ENCODE assay signal across 18 cellular contexts in genomic region chr3:31579828-31580227, GRCh38. TPM values are rescaled to one million over a fixed set of nuclear protein-coding genes. Genes with fewer than 3 reads are reported as not detected.
DNase-seq lines count a peak whose midpoint lies in the region; ATAC-seq and TF ChIP-seq lines count a peak whose summit lies in the region.
"Had no signal": no experiment of that assay in that cellular context is flagged by ENCODE, and none has a peak within 500 bp of the region (broad histone marks: within the 10 kb centered on the region; RNA-seq: fewer than 3 reads in every experiment).

No MANE protein-coding gene starts in this region.

- dilution Hi-C loops in mammary epithelial cell (cut with HindIII; ENCODE audit: low sequenced_read_pairs): no loop called here

- peaks cover 69% of the 10 kb centered on the region for H3K79me2 ChIP-seq in mammary epithelial cell (ENCODE audit: insufficient read depth, low read length)
- peaks cover 92% of the 10 kb centered on the region for H3K79me2 ChIP-seq in MM.1S (ENCODE audit: low read length)

- peak overlapping the region; percentile 66 to 79 (median 77) for H3K9ac ChIP-seq in skeletal muscle tissue (ENCODE audit: low read depth in 1 of 3, low read length in 3 of 3)
- no peak overlapping the region for H3K9ac ChIP-seq in mammary epithelial cell (ENCODE audit: insufficient read depth, low read length)
- H3K9ac ChIP-seq in MM.1S (ENCODE audit: low read length): no peak overlapping the region

- peaks cover 0 to 11% (median 0%) of the 10 kb centered on the region in 11 donors for H3K9me3 ChIP-seq in heart right ventricle
- peaks cover 0 to 4% (median 0%) of the 10 kb centered on the region in 3 donors for H3K9me3 ChIP-seq in skeletal muscle tissue (ENCODE audit: control insufficient read depth in 3 of 3, low read length in 3 of 3)
- no peaks in the 10 kb centered on the region for H3K9me3 ChIP-seq in mammary epithelial cell (replicated peaks; ENCODE audit: insufficient read depth, low read length)
- no peaks in the 10 kb centered on the region for H3K9me3 ChIP-seq in MM.1S (replicated peaks; ENCODE audit: insufficient read depth, low read length)
- H3K9me3 ChIP-seq: HAP-1, MG63 had no signal

- WGBS in heart right ventricle, 2 donors: 52 to 66% methylated on average over 7 of the region's 7 CpGs
- WGBS in mammary epithelial cell (ENCODE audit: low coverage, missing lambda C conversion rate): 93% methylated on average over 7 of the region's 7 CpGs

- no peak for TF ChIP-seq CTCF in heart right ventricle (IDR thresholded peaks at IDR 0.05)
- no peak for TF ChIP-seq CTCF in mammary epithelial cell (conservative IDR thresholded peaks at IDR 0.05 in 1 of 2, IDR thresholded peaks at IDR 0.05 in 1 of 2; ENCODE audit: extremely low read depth in 1 of 2, insufficient read depth in 1 of 2, low read depth in 1 of 2, low read length in 2 of 2)
- no peak for TF ChIP-seq CTCF in MM.1S (IDR thresholded peaks at IDR 0.05; ENCODE audit: low read length)

- H3K27ac ChIP-seq in heart right ventricle (peak overlapping the region; percentile 53 to 86 (median 78)), skeletal muscle tissue (ENCODE audit: low read depth, low read length) (peak overlapping the region; percentile 95), mammary epithelial cell (ENCODE audit: insufficient read depth, low read depth, low read length) (no peak overlapping the region), MM.1S (ENCODE audit: low read length) (no peak overlapping the region)
- H3K27ac ChIP-seq: C4-2B, RWPE1 had no signal

- peaks cover 6% of the 10 kb centered on the region for H4K20me1 ChIP-seq in mammary epithelial cell (ENCODE audit: insufficient read depth, low read length)
- no peaks in the 10 kb centered on the region; the same call in 1 of the 2 replicates for H4K20me1 ChIP-seq in MM.1S (ENCODE audit: insufficient read depth, low read length)

- DNase-seq in SK-MEL-5 (ENCODE audit: low read depth, low spot score) (peak; percentile 10), heart right ventricle (no peak), left colon (no peak), mammary epithelial cell (no peak), MM.1S (no peak)
- DNase-seq: CD8-positive, alpha-beta memory T cell; GDM1; Kasumi-1; MG63; NCI-H1092; NCI-H1436; NCI-H187 treated with DMSO at 0.1 percent for 48 hours had no signal

- intact Hi-C loops in heart right ventricle (cut with DNase I): no loop called here
- intact Hi-C loops in left colon (cut with DNase I, micrococcal nuclease): no loop called here
- intact Hi-C loops in mammary epithelial cell (cut with micrococcal nuclease): no loop called here

- no peaks in the 10 kb centered on the region for H3K9me2 ChIP-seq in MM.1S (replicated peaks; ENCODE audit: insufficient read depth, low read length)

- H3K27me3 ChIP-seq in heart right ventricle (no peaks in the 10 kb centered on the region), skeletal muscle tissue (ENCODE audit: control insufficient read depth in 3 of 3, insufficient read depth in 3 of 3, low read length in 3 of 3) (no peaks in the 10 kb centered on the region), mammary epithelial cell (ENCODE audit: insufficient read depth, low read length) (no peaks in the 10 kb centered on the region), MM.1S (replicated peaks; ENCODE audit: insufficient read depth, low read length) (no peaks in the 10 kb centered on the region)
- H3K27me3 ChIP-seq: MG63 had no signal

- ATAC-seq in heart right ventricle: peak; percentile 69 to 96 (median 91)
- ATAC-seq in left colon: peak; percentile 94
- no peak for ATAC-seq in HG02759 (IDR thresholded peaks at IDR 0.05; ENCODE audit: unreplicated experiment)
- ATAC-seq: GM23338 had no signal

- H3F3A ChIP-seq in MM.1S (ENCODE audit: insufficient read depth, low read length): no peaks in the 10 kb centered on the region

- H3K4me3 ChIP-seq in heart right ventricle: no peak overlapping the region
- H3K4me3 ChIP-seq in skeletal muscle tissue (ENCODE audit: low read length in 3 of 3): peak overlapping the region in 1 of 3 donors; percentile 27
- H3K4me3 ChIP-seq in mammary epithelial cell (replicated peaks in 1 of 3; ENCODE audit: insufficient read depth in 1 of 3, low read depth in 2 of 3, low read length in 3 of 3): no peak overlapping the region
- H3K4me3 ChIP-seq in MM.1S (ENCODE audit: low read length): no peak overlapping the region
- H3K4me3 ChIP-seq: GM23338, HAP-1, MG63 had no signal

- BruUV-seq in mammary epithelial cell (replicated peaks; lab: Mats Ljungman, UMichigan): no TSS peak

- H3K4me1 ChIP-seq in heart right ventricle: peaks cover 2 to 68% (median 44%) of the 10 kb centered on the region in 9 donors
- peaks cover 4 to 11% (median 4%) of the 10 kb centered on the region in 3 donors for H3K4me1 ChIP-seq in skeletal muscle tissue (ENCODE audit: control insufficient read depth in 3 of 3, insufficient read depth in 3 of 3, low read length in 3 of 3)
- no peaks in the 10 kb centered on the region for H3K4me1 ChIP-seq in mammary epithelial cell (ENCODE audit: insufficient read depth, low read length)
- H3K4me1 ChIP-seq in MM.1S (ENCODE audit: low read length): no peaks in the 10 kb centered on the region

- H3K36me3 ChIP-seq in heart right ventricle: peaks cover 0 to 36% (median 5%) of the 10 kb centered on the region in 9 donors
- H3K36me3 ChIP-seq in skeletal muscle tissue (ENCODE audit: control insufficient read depth in 3 of 3, insufficient read depth in 3 of 3, low read length in 3 of 3): no peaks in the 10 kb centered on the region
- peaks cover 14% of the 10 kb centered on the region for H3K36me3 ChIP-seq in mammary epithelial cell (ENCODE audit: insufficient read depth, low read length)
- H3K36me3 ChIP-seq in MM.1S (replicated peaks; ENCODE audit: insufficient read depth, low read length): peaks cover 5% of the 10 kb centered on the region; the same call in 1 of the 2 replicates

- H3K4me2 ChIP-seq in mammary epithelial cell (ENCODE audit: insufficient read depth, low read depth, low read length) (no peak overlapping the region), MM.1S (ENCODE audit: low read depth, low read length) (no peak overlapping the region)
- H3K4me2 ChIP-seq: GM23338 had no signal

- CTCF ChIA-PET in mammary epithelial cell (lab: Charles Lee; ENCODE audit: low non-redundant PET): no interaction called here

- in situ Hi-C loops in SK-MEL-5 (cut with HindIII; ENCODE audit: low pct_unique_long_range_greater_than_20kb, low sequenced_read_pairs) (no loop called here), mammary epithelial cell (cut with MboI; ENCODE audit: low sequenced_read_pairs in 2 of 2) (no loop called here)

- H2AFZ ChIP-seq in mammary epithelial cell (ENCODE audit: low read depth, low read length) (no peak overlapping the region), MM.1S (ENCODE audit: low read length) (no peak overlapping the region)
- H2AFZ ChIP-seq: GM23338 had no signal

RNA-seq across cellular contexts. Expression of gene STT3B, which starts 47.1 kb away (rescaled TPM):
- 187 and 198 TPM in 2 replicates for total RNA-seq in SK-MEL-5 (2014; rRNA removed; shearing (Covaris generic))
- polyA plus RNA-seq in SK-MEL-5 (2015; cell fraction: cytosol; rRNA removed): 129 and 173 TPM in 2 replicates
- 162 and 170 TPM in 2 replicates for polyA plus RNA-seq in SK-MEL-5 (2015; cell fraction: nucleus; rRNA removed)
- total RNA-seq in heart right ventricle (100 to 1,000 TPM in 5 of 10 donors, 10 to 100 TPM in 5; 90.8 to 113 (median 97.8) TPM), left colon (100 to 1,000 TPM; 104 to 113 TPM), skeletal muscle tissue (148 TPM), mammary epithelial cell (100 to 1,000 TPM in 1 of 2 donors, 10 to 100 TPM in 1; 93.2 to 149 TPM)
- polyA plus RNA-seq in heart right ventricle (10 to 100 TPM; 37.7 to 46.2 TPM), mammary epithelial cell (50.8 TPM)
- 91.9 TPM for polyA minus RNA-seq in mammary epithelial cell

Comparison
In these comparisons a context has a peak if more than half of its experiments do, and no peak if none do; other contexts are left out.
1. H3K27ac ChIP-seq: peak in heart right ventricle (10 of 10) and skeletal muscle tissue (single experiment); none in mammary epithelial cell (single experiment) and MM.1S (single experiment).
2. H3K9ac ChIP-seq: peak in skeletal muscle tissue (3 of 3); none in mammary epithelial cell (single experiment) and MM.1S (single experiment).